29 cellular contexts compared by ENCODE assay signal in the genomic region with DNA sequence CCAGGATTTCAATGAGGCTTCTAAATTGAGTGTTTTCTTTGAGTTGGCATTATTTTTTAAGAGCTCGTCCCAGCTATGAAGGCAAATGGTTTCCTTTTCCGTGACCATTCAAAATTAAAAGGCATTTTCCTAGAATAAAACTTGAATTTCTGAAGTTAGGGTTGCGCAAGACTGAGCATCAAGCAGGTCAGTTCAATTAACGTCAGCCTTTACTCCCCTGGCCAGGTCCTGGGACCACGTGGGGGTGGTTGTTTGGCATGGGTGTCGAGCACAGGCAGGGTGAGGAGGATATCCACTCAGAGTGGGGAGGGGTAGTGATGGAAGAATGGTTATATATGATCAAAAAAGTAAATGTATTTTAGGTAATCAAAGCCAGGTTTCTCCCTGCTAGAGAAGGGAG. TPM values are rescaled to one million over a fixed set of nuclear protein-coding genes. Genes with fewer than 3 reads are reported as not detected.
"Had no signal": no experiment of that assay in that cellular context is flagged by ENCODE, and none has a peak within 500 bp of the region (broad histone marks: within the 10 kb centered on the region; RNA-seq: fewer than 3 reads in every experiment).

No MANE protein-coding gene starts in this region.

- H3K4me3 ChIP-seq: left lung, lower lobe of right lung, neural progenitor cell, right atrium auricular region, sigmoid colon, spleen, suprapubic skin, thoracic aorta, tibial artery, upper lobe of right lung had no signal

- H3K27ac ChIP-seq: left lung, lower lobe of right lung, neural progenitor cell, neutrophil, right atrium auricular region, sigmoid colon, suprapubic skin, thoracic aorta, tibial artery, upper lobe of right lung had no signal

- H3K4me1 Mint-ChIP-seq: naive B cell; natural killer cell; stimulated activated effector memory CD8-positive, alpha-beta T cell treated with anti-CD3 and anti-CD28 coated beads, Interleukin-12 subunit alpha, Interleukin-12 subunit beta, amount 100 ng/mL, for 72 hours had no signal

- H3K27ac Mint-ChIP-seq: mesothelial cell of epicardium; natural killer cell; nephron progenitor cell; neural progenitor cell; progenitor cell of endocrine pancreas; stimulated activated effector memory CD8-positive, alpha-beta T cell treated with anti-CD3 and anti-CD28 coated beads, Interleukin-12 subunit alpha, Interleukin-12 subunit beta, amount 100 ng/mL, for 72 hours; stimulated activated naive CD8-positive, alpha-beta T cell treated with anti-CD3 and anti-CD28 coated beads, Interleukin-15, Interleukin-2, amounts not matched to agents 100 ng/mL and 50 ng/mL, for 24 hours had no signal

- H3K4me3 Mint-ChIP-seq: mesothelial cell of epicardium; naive B cell; natural killer cell; nephron progenitor cell; neural progenitor cell; stimulated activated effector memory CD8-positive, alpha-beta T cell treated with anti-CD3 and anti-CD28 coated beads, Interleukin-12 subunit alpha, Interleukin-12 subunit beta, amount 100 ng/mL, for 72 hours; stimulated activated naive CD8-positive, alpha-beta T cell treated with anti-CD3 and anti-CD28 coated beads, Interleukin-15, Interleukin-2, amounts not matched to agents 100 ng/mL and 50 ng/mL, for 24 hours had no signal

- H3K27me3 ChIP-seq: left lung, neural progenitor cell, right atrium auricular region, sigmoid colon, spleen, suprapubic skin, tibial artery, upper lobe of right lung had no signal

- H3K9me3 ChIP-seq: left lung, lower lobe of right lung, neutrophil, right atrium auricular region, sigmoid colon, spleen, suprapubic skin, thoracic aorta, tibial artery, upper lobe of right lung had no signal

- DNase-seq: hippocampal formation; kidney glomerular epithelial cell; left cardiac atrium; left lung; lower lobe of right lung; mammary epithelial cell; mesenchymal stem cell; naive B cell; natural killer cell; nephron progenitor cell; occipital lobe; sigmoid colon; small intestine; spleen; stimulated activated CD4-positive, alpha-beta T cell treated with anti-CD3 and anti-CD28 coated beads, Interleukin-4, amount 100 ng/mL, for 24 hours; stimulated activated naive CD4-positive, alpha-beta T cell; tibial artery; trophoblast cell; upper lobe of right lung had no signal

- H3K36me3 ChIP-seq: left lung, lower lobe of right lung, neural progenitor cell, neutrophil, right atrium auricular region, sigmoid colon, spleen, suprapubic skin, thoracic aorta, tibial artery, upper lobe of right lung had no signal

- H2AFZ ChIP-seq: neural progenitor cell had no signal

- H3K4me2 ChIP-seq: neural progenitor cell had no signal

- H3K4me1 ChIP-seq: right atrium auricular region, tibial artery had no signal

- ATAC-seq: left lung; lower lobe of right lung; natural killer cell; stimulated activated effector memory CD8-positive, alpha-beta T cell treated with anti-CD3 and anti-CD28 coated beads, Interleukin-12 subunit alpha, Interleukin-12 subunit beta, amount 100 ng/mL, for 72 hours had no signal

- H3K36me3 Mint-ChIP-seq: mesothelial cell of epicardium; naive B cell; natural killer cell; neural progenitor cell; stimulated activated effector memory CD8-positive, alpha-beta T cell treated with anti-CD3 and anti-CD28 coated beads, Interleukin-12 subunit alpha, Interleukin-12 subunit beta, amount 100 ng/mL, for 72 hours had no signal

- H3K9me3 Mint-ChIP-seq: mesothelial cell of epicardium; naive B cell; natural killer cell; nephron progenitor cell; neural progenitor cell; stimulated activated effector memory CD8-positive, alpha-beta T cell treated with anti-CD3 and anti-CD28 coated beads, Interleukin-12 subunit alpha, Interleukin-12 subunit beta, amount 100 ng/mL, for 72 hours; stimulated activated naive CD8-positive, alpha-beta T cell treated with anti-CD3 and anti-CD28 coated beads, Interleukin-15, Interleukin-2, amounts not matched to agents 100 ng/mL and 50 ng/mL, for 24 hours had no signal

RNA-seq across cellular contexts. Expression of a gene that starts 43.4 kb away (rescaled TPM):
- total RNA-seq: mononuclear cell, natural killer cell had no signal
